ENCODE assay signal across 14 cellular contexts in the genomic region with DNA sequence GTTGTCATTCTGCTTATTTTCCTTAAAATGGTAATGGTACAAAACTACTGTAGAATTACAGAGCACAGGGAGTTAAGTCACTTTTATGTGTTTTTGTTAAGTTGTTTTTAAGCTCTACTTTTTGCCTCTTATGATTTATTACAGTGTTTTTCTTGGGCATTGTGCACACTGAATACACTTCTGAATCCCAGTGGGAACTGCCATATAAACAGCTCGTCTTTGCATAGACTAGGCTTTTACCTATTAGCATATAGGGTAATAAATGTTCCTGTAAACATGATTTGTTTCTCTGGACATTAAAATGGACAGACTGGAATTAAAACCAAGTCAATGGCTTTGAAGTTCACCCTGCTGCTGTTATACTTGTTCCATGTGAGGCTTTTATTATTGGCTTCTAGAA.
"Had no signal": no experiment of that assay in that cellular context is flagged by ENCODE, and none has a peak within 500 bp of the region (broad histone marks: within the 10 kb centered on the region; RNA-seq: fewer than 3 reads in every experiment).

No MANE protein-coding gene starts in this region.

- H3K36me3 ChIP-seq: breast epithelium had no signal

- H3K27ac ChIP-seq: VCaP had no signal

- H3K27me3 ChIP-seq: breast epithelium, esophagus muscularis mucosa, tibial nerve had no signal

- ATAC-seq: activated CD4-positive, alpha-beta T cell treated with anti-CD3 and anti-CD28 coated beads for 36 hours; activated naive CD4-positive, alpha-beta T cell treated with anti-CD3 and anti-CD28 coated beads, Interleukin-2, amount 50 U/mL, for 72 hours; left cardiac atrium; stimulated activated naive CD8-positive, alpha-beta T cell treated with anti-CD3 and anti-CD28 coated beads, Interleukin-15, amount 100 ng/mL, for 72 hours had no signal

- H3K9me3 ChIP-seq: breast epithelium, esophagus muscularis mucosa, tibial nerve had no signal

- DNase-seq: activated CD4-positive, alpha-beta T cell treated with anti-CD3 and anti-CD28 coated beads for 36 hours; activated CD8-positive, alpha-beta memory T cell treated with anti-CD3 and anti-CD28 coated beads for 24 hours; aorta; foreskin fibroblast; left cardiac atrium; stimulated activated CD4-positive, alpha-beta T cell treated with anti-CD3 and anti-CD28 coated beads, Interleukin-4, amount 100 ng/mL, for 1 hour; stimulated activated CD8-positive, alpha-beta memory T cell treated with anti-CD3 and anti-CD28 coated beads, Interleukin-4, amount 100 ng/mL, for 48 hours; stimulated activated naive CD8-positive, alpha-beta T cell treated with anti-CD3 and anti-CD28 coated beads, Interleukin-15, amount 100 ng/mL, for 72 hours; T1000 had no signal
